Comparison of ENCODE assay signal across 8 cellular contexts in the genomic region with DNA sequence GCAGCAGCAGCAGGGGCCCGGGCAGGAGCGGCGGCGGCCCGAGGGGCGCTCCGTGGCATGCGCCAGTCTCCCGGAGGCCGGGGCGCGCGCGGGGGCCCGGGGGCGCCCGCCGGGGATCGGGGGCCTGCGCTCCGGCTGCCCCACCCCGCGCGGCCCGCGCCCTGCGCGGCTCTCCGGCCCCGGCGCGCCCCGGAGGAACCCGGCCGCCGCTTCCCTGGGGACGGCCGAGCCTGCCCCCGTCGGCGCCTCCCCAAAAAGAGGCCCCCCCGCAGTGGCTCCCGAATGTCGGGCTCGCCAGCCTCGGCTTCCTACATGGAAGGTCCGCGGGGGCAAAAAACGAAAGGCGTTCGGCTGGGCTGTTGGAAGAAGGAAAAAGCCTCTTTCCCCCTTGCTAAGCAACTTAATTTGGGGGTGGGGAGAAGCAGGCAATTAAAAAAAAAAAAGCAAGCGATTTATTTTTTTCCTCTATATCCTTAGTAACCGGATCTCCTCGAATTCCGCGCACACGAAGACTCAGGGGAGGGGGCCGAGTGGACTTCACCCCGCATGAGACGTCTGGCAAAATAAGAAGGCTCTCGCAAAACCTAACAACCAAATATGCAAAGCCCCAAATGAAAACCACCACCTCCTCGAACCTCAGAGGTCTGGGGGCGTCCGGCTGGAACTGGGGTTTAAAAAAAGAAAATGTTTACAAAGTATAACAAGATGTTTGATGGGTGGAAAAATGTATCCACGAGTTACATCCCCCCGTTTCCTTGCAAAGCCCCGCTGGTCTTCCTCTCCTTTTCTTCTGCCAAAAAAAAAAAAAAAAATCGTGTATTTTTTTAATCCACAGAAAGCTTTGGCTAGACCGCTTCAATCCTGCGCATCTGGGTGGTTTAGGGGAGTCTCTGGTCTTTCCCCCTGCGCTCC. TPM values are rescaled to one million over a fixed set of nuclear protein-coding genes. Genes with fewer than 3 reads are reported as not detected.
DNase-seq lines count a peak whose midpoint lies in the region; ATAC-seq and TF ChIP-seq lines count a peak whose summit lies in the region.

A gene with protein sequence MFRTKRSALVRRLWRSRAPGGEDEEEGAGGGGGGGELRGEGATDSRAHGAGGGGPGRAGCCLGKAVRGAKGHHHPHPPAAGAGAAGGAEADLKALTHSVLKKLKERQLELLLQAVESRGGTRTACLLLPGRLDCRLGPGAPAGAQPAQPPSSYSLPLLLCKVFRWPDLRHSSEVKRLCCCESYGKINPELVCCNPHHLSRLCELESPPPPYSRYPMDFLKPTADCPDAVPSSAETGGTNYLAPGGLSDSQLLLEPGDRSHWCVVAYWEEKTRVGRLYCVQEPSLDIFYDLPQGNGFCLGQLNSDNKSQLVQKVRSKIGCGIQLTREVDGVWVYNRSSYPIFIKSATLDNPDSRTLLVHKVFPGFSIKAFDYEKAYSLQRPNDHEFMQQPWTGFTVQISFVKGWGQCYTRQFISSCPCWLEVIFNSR (minus strand): TSS at position 430 of the 912 bp plus-strand sequence. CDS start 541 bp downstream, outside the sequence.

- H3K9ac ChIP-seq in OCI-LY3 (ENCODE audit: low read length), result peak within 1 kb of the TSS; percentile 82

- H3K27me3 Mint-ChIP-seq in mesothelial cell of epicardium (ENCODE audit: low read depth), result no peaks in the 10 kb centered on the region

- no peak for ATAC-seq in esophagus mucosa
- ATAC-seq in HG02981 (IDR thresholded peaks at IDR 0.05; ENCODE audit: unreplicated experiment), result no peak

- H3K4me2 ChIP-seq in OCI-LY3 (ENCODE audit: low read length), result peak within 1 kb of the TSS; percentile 86

- peaks cover 24% of the 10 kb centered on the region for H4K20me1 ChIP-seq in OCI-LY3 (ENCODE audit: insufficient read depth, low read length)

- TF ChIP-seq CTCF in OCI-LY3 (IDR thresholded peaks at IDR 0.05; ENCODE audit: low read depth, low read length) (no peak), mesothelial cell of epicardium (IDR thresholded peaks at IDR 0.05; ENCODE audit: unreplicated experiment) (no peak)

- peaks cover 47% of the 10 kb centered on the region for H3K79me2 ChIP-seq in OCI-LY3 (ENCODE audit: low read length)

- H3K36me3 ChIP-seq in OCI-LY3 (replicated peaks; ENCODE audit: low read depth, low read length) (peaks cover 19% of the 10 kb centered on the region), urinary bladder (ENCODE audit: insufficient read depth) (no peaks in the 10 kb centered on the region)

- DNase-seq in NCI-H1417 (lab: John Stamatoyannopoulos, UW) (peak in 2 of 3 experiments; percentile 70 to 80), NCI-H1417 treated with DMSO at 0.1 percent for 48 hours (lab: John Stamatoyannopoulos, UW) (no peak), dermis blood vessel endothelial cell (peak; percentile 35), mesothelial cell of epicardium (ENCODE audit: low spot score in 2 of 2, unreplicated experiment in 2 of 2) (no peak)

- H3K27me3 ChIP-seq in OCI-LY3 (ENCODE audit: low read depth, low read length), result peaks cover 9% of the 10 kb centered on the region

- H3K36me3 Mint-ChIP-seq in mesothelial cell of epicardium, result peaks cover 17% of the 10 kb centered on the region

- under 1% methylated on average over 71 of the region's 71 CpGs for WGBS in urinary bladder

- H3K9me3 Mint-ChIP-seq in mesothelial cell of epicardium, result no peaks in the 10 kb centered on the region

- H3K9me3 ChIP-seq in OCI-LY3 (ENCODE audit: insufficient read depth, low read length), result no peaks in the 10 kb centered on the region

- H3K4me3 ChIP-seq in OCI-LY3 (ENCODE audit: low read length) (peak within 1 kb of the TSS; percentile 81), urinary bladder (ENCODE audit: low read depth, low read length) (peak within 1 kb of the TSS; percentile 88)

- peak within 1 kb of the TSS; percentile 98 for H3K27ac Mint-ChIP-seq in mesothelial cell of epicardium

- peak within 1 kb of the TSS; percentile 99 for H3K4me3 Mint-ChIP-seq in mesothelial cell of epicardium

- no peak within 1 kb of the TSS for H2AFZ ChIP-seq in OCI-LY3 (ENCODE audit: low read depth, low read length)

- H3K4me1 Mint-ChIP-seq in mesothelial cell of epicardium, result peaks cover 46% of the 10 kb centered on the region

- H3K27ac ChIP-seq in OCI-LY3 (ENCODE audit: low read length) (peak within 1 kb of the TSS; percentile 76), urinary bladder (ENCODE audit: low read depth) (peak within 1 kb of the TSS; percentile 97)

- H3K4me1 ChIP-seq in OCI-LY3 (ENCODE audit: low read length) (peaks cover 22% of the 10 kb centered on the region), urinary bladder (ENCODE audit: insufficient read depth) (no peaks in the 10 kb centered on the region)

RNA-seq across cellular contexts. Expression of the gene that starts here (rescaled TPM):
- total RNA-seq in dermis blood vessel endothelial cell (6.2 and 9.0 TPM in 2 replicates), mesothelial cell of epicardium (75.5 to 77.6 TPM (median 76.8 TPM) in 3 replicates), urinary bladder (25.6 TPM), esophagus mucosa (3.7 TPM)
- 31.5 TPM for polyA plus RNA-seq in urinary bladder

Comparison
In these comparisons a context has a peak if more than half of its experiments do, and no peak if none do; other contexts are left out.
1. DNase-seq: peak in NCI-H1417 (2 of 3) and dermis blood vessel endothelial cell (single experiment); none in NCI-H1417 treated with DMSO at 0.1 percent for 48 hours (single experiment) and mesothelial cell of epicardium (0 of 2).